In genomic region chr3:52895416-52895815, GRCh38 we compare ENCODE assay signal across 14 cellular contexts. TPM values are rescaled to one million over a fixed set of nuclear protein-coding genes. Genes with fewer than 3 reads are reported as not detected.
DNase-seq lines count a peak whose midpoint lies in the region; ATAC-seq and TF ChIP-seq lines count a peak whose summit lies in the region.
"Had no signal": no experiment of that assay in that cellular context is flagged by ENCODE, and none has a peak within 500 bp of the region (broad histone marks: within the 10 kb centered on the region; RNA-seq: fewer than 3 reads in every experiment).

No MANE protein-coding gene starts in this region.

- peak overlapping the region; percentile 30 for H3K27ac Mint-ChIP-seq in activated naive CD4-positive, alpha-beta T cell treated with anti-CD3 and anti-CD28 coated beads, Interleukin-2, amount 10 ng/mL, durations not matched to agents 7 days and 5 days
- peak overlapping the region in 4 of 6 donors; percentile 9 to 82 (median 65) for H3K27ac Mint-ChIP-seq in naive B cell
- H3K27ac Mint-ChIP-seq in type B pancreatic cell = peak overlapping the region; percentile 11

- H3K27me3 ChIP-seq in HAP-1 (ENCODE audit: low read depth) = no peaks in the 10 kb centered on the region
- H3K27me3 ChIP-seq: heart left ventricle, MG63 had no signal

- no peaks in the 10 kb centered on the region for H3K27me3 Mint-ChIP-seq in activated naive CD4-positive, alpha-beta T cell treated with anti-CD3 and anti-CD28 coated beads, Interleukin-2, amount 10 ng/mL, durations not matched to agents 7 days and 5 days
- H3K27me3 Mint-ChIP-seq in naive B cell (no peaks in the 10 kb centered on the region), type B pancreatic cell (no peaks in the 10 kb centered on the region)

- no peak for ATAC-seq in naive B cell (ENCODE audit: low read depth in 2 of 2)
- ATAC-seq: heart left ventricle, right cardiac atrium had no signal

- H3K36me3 Mint-ChIP-seq in activated naive CD4-positive, alpha-beta T cell treated with anti-CD3 and anti-CD28 coated beads, Interleukin-2, amount 10 ng/mL, durations not matched to agents 7 days and 5 days = peaks cover 18% of the 10 kb centered on the region
- H3K36me3 Mint-ChIP-seq in naive B cell = no peaks in the 10 kb centered on the region
- H3K36me3 Mint-ChIP-seq in type B pancreatic cell = no peaks in the 10 kb centered on the region

- in situ Hi-C loops in HAP-1 (cut with MboI; ENCODE audit: low sequenced_read_pairs) = no loop called here

- peak; percentile 29 to 40 for DNase-seq in stimulated activated CD4-positive, alpha-beta T cell treated with anti-CD3 and anti-CD28 coated beads, Interleukin-2, amount 100 ng/mL, for 24 hours
- DNase-seq in stimulated activated CD4-positive, alpha-beta T cell treated with anti-CD3 and anti-CD28 coated beads, Interleukin-4, amount 100 ng/mL, for 1 hour = no peak
- no peak for DNase-seq in activated naive CD4-positive, alpha-beta T cell treated with anti-CD3 and anti-CD28 coated beads, Interleukin-2, amount 10 ng/mL, durations not matched to agents 7 days and 5 days
- no peak for DNase-seq in naive B cell
- DNase-seq in type B pancreatic cell (ENCODE audit: extremely low spot score, unreplicated experiment) = no peak
- DNase-seq in NK-92 (lab: John Stamatoyannopoulos, UW; ENCODE audit: unreplicated experiment) = no peak
- DNase-seq in SK-N-DZ (ENCODE audit: low spot score) = no peak
- DNase-seq in HAP-1 (ENCODE audit: low spot score in 2 of 2) = no peak
- DNase-seq: dermis blood vessel endothelial cell, heart left ventricle, MG63, NCI-H510A, right cardiac atrium had no signal

- no peak overlapping the region for H3K4me3 ChIP-seq in HAP-1
- H3K4me3 ChIP-seq: lung, MG63 had no signal

- peaks cover 66% of the 10 kb centered on the region for H3K4me1 Mint-ChIP-seq in activated naive CD4-positive, alpha-beta T cell treated with anti-CD3 and anti-CD28 coated beads, Interleukin-2, amount 10 ng/mL, durations not matched to agents 7 days and 5 days
- H3K4me1 Mint-ChIP-seq in naive B cell = peaks cover 32 to 35% (median 35%) of the 10 kb centered on the region in 3 donors
- H3K4me1 Mint-ChIP-seq in type B pancreatic cell (ENCODE audit: unreplicated experiment) = peaks cover 54% of the 10 kb centered on the region

- TF ChIP-seq CTCF in type B pancreatic cell (conservative IDR thresholded peaks at IDR 0.05) = no peak

- H3K4me3 Mint-ChIP-seq in activated naive CD4-positive, alpha-beta T cell treated with anti-CD3 and anti-CD28 coated beads, Interleukin-2, amount 10 ng/mL, durations not matched to agents 7 days and 5 days = peak overlapping the region; percentile 87
- peak overlapping the region in 7 of 8 donors; percentile 87 to 98 (median 97) for H3K4me3 Mint-ChIP-seq in naive B cell
- peak overlapping the region; percentile 100 for H3K4me3 Mint-ChIP-seq in type B pancreatic cell

- H3K4me1 ChIP-seq in HAP-1 = no peaks in the 10 kb centered on the region

- H3K9me3 ChIP-seq in HAP-1 = no peaks in the 10 kb centered on the region
- H3K9me3 ChIP-seq: heart left ventricle, MG63 had no signal

- no peaks in the 10 kb centered on the region for H3K36me3 ChIP-seq in HAP-1 (replicated peaks)
- H3K36me3 ChIP-seq: MG63 had no signal

- no peaks in the 10 kb centered on the region for H3K9me3 Mint-ChIP-seq in activated naive CD4-positive, alpha-beta T cell treated with anti-CD3 and anti-CD28 coated beads, Interleukin-2, amount 10 ng/mL, durations not matched to agents 7 days and 5 days
- H3K9me3 Mint-ChIP-seq in naive B cell = no peaks in the 10 kb centered on the region
- H3K9me3 Mint-ChIP-seq in type B pancreatic cell = no peaks in the 10 kb centered on the region

- CTCF ChIA-PET in activated naive CD4-positive, alpha-beta T cell treated with anti-CD3 and anti-CD28 coated beads, Interleukin-2, amount 10 ng/mL, durations not matched to agents 7 days and 5 days (lab: Charles Lee) = interaction anchor here (0.6 to 0.8 kb wide), 2 partner anchors 12 to 40 kb away, joined by 3 read pairs; no protein-coding TSS in a partner anchor

RNA-seq across cellular contexts. Expression of gene STIMATE, which starts 1.9 kb away (rescaled TPM):
- 10 to 100 TPM in 1 of 6 donors, 1 to 10 TPM in 5; 3.6 to 10.2 (median 5.9) TPM for polyA plus RNA-seq in naive B cell (ENCODE audit: low read depth in 6 of 6)
- total RNA-seq in type B pancreatic cell (ENCODE audit: low replicate concordance) = 13.1 and 28.4 TPM in 2 replicates
- 11.1 and 19.4 TPM in 2 replicates for polyA plus RNA-seq in SK-N-DZ (2014; cell fraction: cytosol; rRNA removed)
- 21.7 and 26.9 TPM in 2 replicates for polyA plus RNA-seq in SK-N-DZ (2014; cell fraction: nucleus; rRNA removed)

Comparison
In these comparisons a context has a peak if more than half of its experiments do, and no peak if none do; other contexts are left out.
1. DNase-seq: peak in stimulated activated CD4-positive, alpha-beta T cell treated with anti-CD3 and anti-CD28 coated beads, Interleukin-2, amount 100 ng/mL, for 24 hours (2 of 2); none in stimulated activated CD4-positive, alpha-beta T cell treated with anti-CD3 and anti-CD28 coated beads, Interleukin-4, amount 100 ng/mL, for 1 hour (single experiment), activated naive CD4-positive, alpha-beta T cell treated with anti-CD3 and anti-CD28 coated beads, Interleukin-2, amount 10 ng/mL, durations not matched to agents 7 days and 5 days (single experiment), naive B cell (single experiment), type B pancreatic cell (single experiment), NK-92 (single experiment), SK-N-DZ (single experiment) and HAP-1 (0 of 2).
2. H3K27ac Mint-ChIP-seq: peak in every context shown above with its lines; median percentile 65 in naive B cell; 30 in activated naive CD4-positive, alpha-beta T cell treated with anti-CD3 and anti-CD28 coated beads, Interleukin-2, amount 10 ng/mL, durations not matched to agents 7 days and 5 days; 11 in type B pancreatic cell.
3. Peak in every context shown above with its lines, with median percentiles within 50 percentile points of each other: H3K4me3 Mint-ChIP-seq.